9 cellular contexts compared by ENCODE assay signal in the genomic region with DNA sequence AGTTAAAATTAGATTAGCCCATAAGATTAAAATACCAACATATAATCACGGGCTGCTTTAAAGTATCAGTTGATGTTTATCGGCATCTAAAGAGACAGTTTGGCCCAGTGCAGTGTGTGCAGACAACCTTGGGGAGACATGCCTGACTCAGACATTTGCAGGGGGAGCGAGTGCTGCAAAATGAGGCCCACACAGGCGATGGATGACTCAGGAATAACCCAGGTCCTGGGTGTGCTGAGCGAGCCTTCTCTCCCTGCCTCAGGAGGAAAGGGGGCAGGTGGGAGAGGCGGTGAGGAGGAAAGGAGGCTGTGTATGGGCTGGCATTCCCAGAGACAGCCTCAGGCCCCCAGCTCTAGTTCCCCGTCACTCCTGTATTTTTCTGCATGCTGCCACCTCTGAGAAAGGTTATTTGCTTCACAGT. TPM values are rescaled to one million over a fixed set of nuclear protein-coding genes. Genes with fewer than 3 reads are reported as not detected.
DNase-seq lines count a peak whose midpoint lies in the region; ATAC-seq, FAIRE-seq and TF ChIP-seq lines count a peak whose summit lies in the region.
"Had no signal": no experiment of that assay in that cellular context is flagged by ENCODE, and none has a peak within 500 bp of the region (broad histone marks: within the 10 kb centered on the region; RNA-seq: fewer than 3 reads in every experiment).

No MANE protein-coding gene starts in this region.

- H3K27me3 Mint-ChIP-seq in astrocyte (ENCODE audit: low read depth, unreplicated experiment) = no peaks in the 10 kb centered on the region
- no peaks in the 10 kb centered on the region for H3K27me3 Mint-ChIP-seq in stimulated activated naive B cell treated with anti-CD40 and anti-IgM and Interleukin-4, amounts not matched to agents 10 μg/mL and 1 μg/mL and 100 μg/mL, for 72 hours

- peak overlapping the region; percentile 47 for H3K4me3 Mint-ChIP-seq in astrocyte (ENCODE audit: unreplicated experiment)
- H3K4me3 Mint-ChIP-seq in stimulated activated naive B cell treated with anti-CD40 and anti-IgM and Interleukin-4, amounts not matched to agents 10 μg/mL and 1 μg/mL and 100 μg/mL, for 72 hours = no peak overlapping the region

- H3K27ac ChIP-seq in astrocyte (ENCODE audit: low read depth, low read length) = peak overlapping the region; percentile 66

- H3K36me3 Mint-ChIP-seq in astrocyte (ENCODE audit: low read depth, unreplicated experiment) = peaks cover 6% of the 10 kb centered on the region
- H3K36me3 Mint-ChIP-seq in stimulated activated naive B cell treated with anti-CD40 and anti-IgM and Interleukin-4, amounts not matched to agents 10 μg/mL and 1 μg/mL and 100 μg/mL, for 72 hours = peaks cover 19 to 32% of the 10 kb centered on the region in 2 donors

- no peak for FAIRE-seq in astrocyte (lab: Jason Lieb, UNC)

- ATAC-seq in HG03378 (IDR thresholded peaks at IDR 0.05; ENCODE audit: unreplicated experiment) (no peak), GM21723 (IDR thresholded peaks at IDR 0.05; ENCODE audit: unreplicated experiment) (no peak)
- ATAC-seq in stimulated activated naive B cell treated with anti-CD40 and anti-IgM and Interleukin-4, amounts not matched to agents 10 μg/mL and 1 μg/mL and 100 μg/mL, for 72 hours (replicated peaks) = no peak

- no peaks in the 10 kb centered on the region for H3K36me3 ChIP-seq in astrocyte (ENCODE audit: insufficient read depth, low read length)

- no peaks in the 10 kb centered on the region for H3K27me3 ChIP-seq in astrocyte (ENCODE audit: insufficient read depth, low read length)

- no peak for TF ChIP-seq CTCF in astrocyte (IDR thresholded peaks at IDR 0.05; ENCODE audit: insufficient read depth, low read depth, low read length)

- no peaks in the 10 kb centered on the region for H3K9me3 ChIP-seq in astrocyte (ENCODE audit: insufficient read depth, low read depth, low read length)

- peaks cover 77% of the 10 kb centered on the region for H4K20me1 ChIP-seq in astrocyte (ENCODE audit: insufficient read depth, low read length)

- peaks cover 26% of the 10 kb centered on the region for H3K4me1 ChIP-seq in astrocyte (ENCODE audit: insufficient read depth, low read length)

- H2AFZ ChIP-seq in astrocyte (ENCODE audit: low read depth, low read length) = no peak overlapping the region

- H3K9me3 Mint-ChIP-seq in astrocyte (ENCODE audit: unreplicated experiment) = no peaks in the 10 kb centered on the region
- H3K9me3 Mint-ChIP-seq in stimulated activated naive B cell treated with anti-CD40 and anti-IgM and Interleukin-4, amounts not matched to agents 10 μg/mL and 1 μg/mL and 100 μg/mL, for 72 hours = no peaks in the 10 kb centered on the region

- peaks cover 83% of the 10 kb centered on the region for H3K79me2 ChIP-seq in astrocyte (ENCODE audit: insufficient read depth, low read length)

- H3K27ac Mint-ChIP-seq in astrocyte (ENCODE audit: unreplicated experiment) = peak overlapping the region; percentile 99
- no peak overlapping the region for H3K27ac Mint-ChIP-seq in stimulated activated naive B cell treated with anti-CD40 and anti-IgM and Interleukin-4, amounts not matched to agents 10 μg/mL and 1 μg/mL and 100 μg/mL, for 72 hours

- no peak overlapping the region for H3K4me3 ChIP-seq in astrocyte (ENCODE audit: insufficient read depth, low read depth, low read length)

- peaks cover 43% of the 10 kb centered on the region for H3K4me1 Mint-ChIP-seq in astrocyte (ENCODE audit: low read depth, unreplicated experiment)
- H3K4me1 Mint-ChIP-seq in stimulated activated naive B cell treated with anti-CD40 and anti-IgM and Interleukin-4, amounts not matched to agents 10 μg/mL and 1 μg/mL and 100 μg/mL, for 72 hours = peaks cover 43 to 54% of the 10 kb centered on the region in 2 donors

- peak; percentile 72 for DNase-seq in HK-2 (ENCODE audit: unreplicated experiment)
- DNase-seq in astrocyte (ENCODE audit: low read depth) = peak; percentile 90
- peak; percentile 96 for DNase-seq in islet precursor cell
- peak; percentile 73 for DNase-seq in stromal cell of bone marrow (ENCODE audit: low read depth)
- no peak for DNase-seq in D341Med (ENCODE audit: low spot score)
- DNase-seq in stimulated activated naive B cell treated with anti-CD40 and anti-IgM and Interleukin-4, amounts not matched to agents 10 μg/mL and 1 μg/mL and 100 μg/mL, for 72 hours = no peak
- DNase-seq: NCI-H774 had no signal

- peak overlapping the region; percentile 62 for H3K4me2 ChIP-seq in astrocyte (ENCODE audit: low read length)

- H3K9ac ChIP-seq in astrocyte (ENCODE audit: low read length) = peak overlapping the region; percentile 64

RNA-seq across cellular contexts. Expression of gene SLC9A1, which starts 9.0 kb away (rescaled TPM):
- 49.3 and 55.0 TPM in 2 replicates for total RNA-seq in astrocyte

Comparison
In these comparisons a context has a peak if more than half of its experiments do, and no peak if none do; other contexts are left out.
1. DNase-seq: peak in HK-2 (single experiment), astrocyte (single experiment), islet precursor cell (single experiment) and stromal cell of bone marrow (single experiment); none in D341Med (single experiment) and stimulated activated naive B cell treated with anti-CD40 and anti-IgM and Interleukin-4, amounts not matched to agents 10 μg/mL and 1 μg/mL and 100 μg/mL, for 72 hours (single experiment).